8 cellular contexts compared by ENCODE assay signal in genomic region chr19:55585658-55586339, GRCh38. TPM values are rescaled to one million over a fixed set of nuclear protein-coding genes. Genes with fewer than 3 reads are reported as not detected.
DNase-seq lines count a peak whose midpoint lies in the region; ATAC-seq, FAIRE-seq and TF ChIP-seq lines count a peak whose summit lies in the region.

No MANE protein-coding gene starts in this region.

- peak overlapping the region in 3 of 4 donors; percentile 48 to 72 (median 63) for H3K27ac ChIP-seq in gastroesophageal sphincter

- H3K36me3 ChIP-seq in GM06990 (ENCODE audit: control insufficient read depth, insufficient read depth, low read length) (no peaks in the 10 kb centered on the region), gastroesophageal sphincter (no peaks in the 10 kb centered on the region), neuron (ENCODE audit: insufficient read depth, low read length) (no peaks in the 10 kb centered on the region)

- FAIRE-seq in urothelium cell line (lab: Jason Lieb, UNC) = peak; percentile 78

- H2AFZ ChIP-seq in neuron (ENCODE audit: low read depth, low read length) = peak overlapping the region; percentile 74

- TF ChIP-seq POLR2A in gastroesophageal sphincter (IDR thresholded peaks at IDR 0.05) = no peak

- no peaks in the 10 kb centered on the region; the same call in 1 of the 2 replicates for H3K27me3 ChIP-seq in GM06990 (replicated peaks; ENCODE audit: control insufficient read depth, insufficient read depth, low read length)
- peaks cover 8% of the 10 kb centered on the region for H3K27me3 ChIP-seq in gastroesophageal sphincter
- no peaks in the 10 kb centered on the region for H3K27me3 ChIP-seq in neuron (ENCODE audit: insufficient read depth, low read length)

- H3K4me1 ChIP-seq in gastroesophageal sphincter = peaks cover 0 to 47% (median 21%) of the 10 kb centered on the region in 3 donors
- H3K4me1 ChIP-seq in neuron (ENCODE audit: insufficient read depth, low read length) = peaks cover 13% of the 10 kb centered on the region

- TF ChIP-seq CTCF in GM06990 (IDR thresholded peaks at IDR 0.05; ENCODE audit: insufficient read depth, low read length, poor library complexity, severe bottlenecking) = no peak
- no peak for TF ChIP-seq CTCF in gastroesophageal sphincter (IDR thresholded peaks at IDR 0.05)

- ATAC-seq in gastroesophageal sphincter (peak; percentile 65), HG02870 (IDR thresholded peaks at IDR 0.05; ENCODE audit: unreplicated experiment) (no peak), HG03432 (IDR thresholded peaks at IDR 0.05; ENCODE audit: unreplicated experiment) (no peak)

- WGBS in gastroesophageal sphincter (ENCODE audit: low coverage in 1 of 2), 2 donors = 1 to 8% methylated on average over 5 to 21 of the region's 36 CpGs

- H3K4me3 ChIP-seq in GM06990 (replicated peaks; ENCODE audit: low read depth, low read length) = no peak overlapping the region
- H3K4me3 ChIP-seq in gastroesophageal sphincter = peak overlapping the region in 1 of 2 donors; percentile 48
- H3K4me3 ChIP-seq in neuron (ENCODE audit: low read length) = peak overlapping the region; percentile 12

- DNase-seq in GM06990 (ENCODE audit: extremely low read depth, insufficient read length) (peak; percentile 61), NCI-H226 (peak; percentile 29), urothelium cell line (ENCODE audit: low spot score) (peak; percentile 87)
- DNase-seq in activated naive CD4-positive, alpha-beta T cell treated with Interleukin-2 at 50 U/mL for 16 hours = peak; percentile 54

- no peak for TF ChIP-seq EP300 in gastroesophageal sphincter (IDR thresholded peaks at IDR 0.05)

- H3K9me3 ChIP-seq in gastroesophageal sphincter = no peaks in the 10 kb centered on the region
- H3K9me3 ChIP-seq in neuron (ENCODE audit: low read length) = no peaks in the 10 kb centered on the region

RNA-seq across cellular contexts. Expression of gene ZNF579, which starts 5.2 kb away (rescaled TPM):
- total RNA-seq in gastroesophageal sphincter = 1 to 10 TPM; 2.8 to 6.9 (median 3.9) TPM

RNA-seq across cellular contexts. Expression of gene FIZ1, which starts 13.5 kb away (rescaled TPM):
- 10 to 100 TPM in 2 of 4 donors, 1 to 10 TPM in 2; 4.7 to 11.2 (median 9.9) TPM for total RNA-seq in gastroesophageal sphincter

RNA-seq across cellular contexts. Expression of gene ZNF524, which starts 14.3 kb away (rescaled TPM):
- 10 to 100 TPM; 20.3 to 33.5 (median 26.4) TPM for total RNA-seq in gastroesophageal sphincter

RNA-seq across cellular contexts. Expression of gene ZNF865, which starts 19.6 kb away (rescaled TPM):
- 10 to 100 TPM in 1 of 4 donors, 1 to 10 TPM in 3; 4.6 to 12.0 (median 6.4) TPM for total RNA-seq in gastroesophageal sphincter

RNA-seq across cellular contexts. Expression of gene ZNF784, which starts 38.6 kb away (rescaled TPM):
- 1 to 10 TPM in 3 of 4 donors, under 1 TPM in 1; 0.54 to 8.1 (median 4.8) TPM for total RNA-seq in gastroesophageal sphincter

Comparison
In these comparisons a context has a peak if more than half of its experiments do, and no peak if none do; other contexts are left out.
1. DNase-seq: peak in every context shown above with its lines; median percentile 87 in urothelium cell line; 61 in GM06990; 54 in activated naive CD4-positive, alpha-beta T cell treated with Interleukin-2 at 50 U/mL for 16 hours; 29 in NCI-H226.